1 cellular context compared by ENCODE assay signal in the genomic region with DNA sequence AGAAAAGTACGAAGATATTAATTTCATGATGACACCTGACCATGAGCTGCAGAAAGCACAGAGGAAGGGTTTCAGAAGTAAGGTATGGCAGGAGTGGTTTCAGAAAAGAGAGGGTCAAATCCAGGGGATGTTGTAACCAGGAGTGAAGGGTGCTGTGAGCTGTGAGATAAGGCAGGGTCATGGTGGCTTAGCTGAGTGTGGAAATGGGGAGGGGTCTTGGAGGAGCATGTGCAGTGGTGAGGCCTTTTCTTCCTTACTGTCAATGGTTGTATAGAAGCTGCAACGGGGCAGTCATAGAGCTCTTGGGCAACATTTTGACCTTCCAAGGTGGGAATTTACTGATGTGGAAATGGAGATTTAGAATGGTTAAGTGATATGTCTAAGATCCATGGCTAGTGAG.
TF ChIP-seq lines count a peak whose summit lies in the region.

No MANE protein-coding gene starts in this region.

TF ChIP-seq in GM12878, 131 proteins besides CTCF, POLR2A, EP300 and RAD21:
- TF ChIP-seq, protein P1, sequence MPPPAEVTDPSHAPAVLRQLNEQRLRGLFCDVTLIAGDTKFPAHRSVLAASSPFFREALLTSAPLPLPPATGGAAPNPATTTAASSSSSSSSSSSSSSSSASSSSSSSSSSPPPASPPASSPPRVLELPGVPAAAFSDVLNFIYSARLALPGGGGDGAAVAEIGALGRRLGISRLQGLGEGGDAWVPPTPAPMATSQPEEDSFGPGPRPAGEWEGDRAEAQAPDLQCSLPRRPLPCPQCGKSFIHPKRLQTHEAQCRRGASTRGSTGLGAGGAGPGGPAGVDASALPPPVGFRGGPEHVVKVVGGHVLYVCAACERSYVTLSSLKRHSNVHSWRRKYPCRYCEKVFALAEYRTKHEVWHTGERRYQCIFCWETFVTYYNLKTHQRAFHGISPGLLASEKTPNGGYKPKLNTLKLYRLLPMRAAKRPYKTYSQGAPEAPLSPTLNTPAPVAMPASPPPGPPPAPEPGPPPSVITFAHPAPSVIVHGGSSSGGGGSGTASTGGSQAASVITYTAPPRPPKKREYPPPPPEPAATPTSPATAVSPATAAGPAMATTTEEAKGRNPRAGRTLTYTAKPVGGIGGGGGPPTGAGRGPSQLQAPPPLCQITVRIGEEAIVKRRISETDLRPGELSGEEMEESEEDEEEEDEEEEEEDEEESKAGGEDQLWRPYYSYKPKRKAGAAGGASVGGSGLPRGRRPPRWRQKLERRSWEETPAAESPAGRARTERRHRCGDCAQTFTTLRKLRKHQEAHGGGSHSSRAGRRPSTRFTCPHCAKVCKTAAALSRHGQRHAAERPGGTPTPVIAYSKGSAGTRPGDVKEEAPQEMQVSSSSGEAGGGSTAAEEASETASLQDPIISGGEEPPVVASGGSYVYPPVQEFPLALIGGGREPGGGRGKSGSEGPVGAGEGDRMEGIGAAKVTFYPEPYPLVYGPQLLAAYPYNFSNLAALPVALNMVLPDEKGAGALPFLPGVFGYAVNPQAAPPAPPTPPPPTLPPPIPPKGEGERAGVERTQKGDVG (CRISPR knock-in tag; IDR thresholded peaks at IDR 0.05): no peak
- TF ChIP-seq, protein P2, sequence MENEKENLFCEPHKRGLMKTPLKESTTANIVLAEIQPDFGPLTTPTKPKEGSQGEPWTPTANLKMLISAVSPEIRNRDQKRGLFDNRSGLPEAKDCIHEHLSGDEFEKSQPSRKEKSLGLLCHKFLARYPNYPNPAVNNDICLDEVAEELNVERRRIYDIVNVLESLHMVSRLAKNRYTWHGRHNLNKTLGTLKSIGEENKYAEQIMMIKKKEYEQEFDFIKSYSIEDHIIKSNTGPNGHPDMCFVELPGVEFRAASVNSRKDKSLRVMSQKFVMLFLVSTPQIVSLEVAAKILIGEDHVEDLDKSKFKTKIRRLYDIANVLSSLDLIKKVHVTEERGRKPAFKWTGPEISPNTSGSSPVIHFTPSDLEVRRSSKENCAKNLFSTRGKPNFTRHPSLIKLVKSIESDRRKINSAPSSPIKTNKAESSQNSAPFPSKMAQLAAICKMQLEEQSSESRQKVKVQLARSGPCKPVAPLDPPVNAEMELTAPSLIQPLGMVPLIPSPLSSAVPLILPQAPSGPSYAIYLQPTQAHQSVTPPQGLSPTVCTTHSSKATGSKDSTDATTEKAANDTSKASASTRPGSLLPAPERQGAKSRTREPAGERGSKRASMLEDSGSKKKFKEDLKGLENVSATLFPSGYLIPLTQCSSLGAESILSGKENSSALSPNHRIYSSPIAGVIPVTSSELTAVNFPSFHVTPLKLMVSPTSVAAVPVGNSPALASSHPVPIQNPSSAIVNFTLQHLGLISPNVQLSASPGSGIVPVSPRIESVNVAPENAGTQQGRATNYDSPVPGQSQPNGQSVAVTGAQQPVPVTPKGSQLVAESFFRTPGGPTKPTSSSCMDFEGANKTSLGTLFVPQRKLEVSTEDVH (IDR thresholded peaks at IDR 0.05; ENCODE audit: low read depth, partially characterized antibody): no peak
- TF ChIP-seq ASH2L (IDR thresholded peaks at IDR 0.05; ENCODE audit: borderline replicate concordance, low read depth) (no peak), SREBF1 (IDR thresholded peaks at IDR 0.05; ENCODE audit: low read length) (no peak), STAT1 (conservative IDR thresholded peaks at IDR 0.05) (no peak), FOS (IDR thresholded peaks at IDR 0.05; ENCODE audit: borderline replicate concordance, extremely low read depth, insufficient read length) (no peak), NFXL1 (IDR thresholded peaks at IDR 0.05; ENCODE audit: borderline replicate concordance) (no peak), ZNF24 (IDR thresholded peaks at IDR 0.05) (no peak), TAF1 (IDR thresholded peaks at IDR 0.05; ENCODE audit: borderline replicate concordance, low read depth, low read length) (no peak), MEF2A (IDR thresholded peaks at IDR 0.05; ENCODE audit: insufficient read depth, low read depth, low read length) (no peak)
- TF ChIP-seq, protein P3, sequence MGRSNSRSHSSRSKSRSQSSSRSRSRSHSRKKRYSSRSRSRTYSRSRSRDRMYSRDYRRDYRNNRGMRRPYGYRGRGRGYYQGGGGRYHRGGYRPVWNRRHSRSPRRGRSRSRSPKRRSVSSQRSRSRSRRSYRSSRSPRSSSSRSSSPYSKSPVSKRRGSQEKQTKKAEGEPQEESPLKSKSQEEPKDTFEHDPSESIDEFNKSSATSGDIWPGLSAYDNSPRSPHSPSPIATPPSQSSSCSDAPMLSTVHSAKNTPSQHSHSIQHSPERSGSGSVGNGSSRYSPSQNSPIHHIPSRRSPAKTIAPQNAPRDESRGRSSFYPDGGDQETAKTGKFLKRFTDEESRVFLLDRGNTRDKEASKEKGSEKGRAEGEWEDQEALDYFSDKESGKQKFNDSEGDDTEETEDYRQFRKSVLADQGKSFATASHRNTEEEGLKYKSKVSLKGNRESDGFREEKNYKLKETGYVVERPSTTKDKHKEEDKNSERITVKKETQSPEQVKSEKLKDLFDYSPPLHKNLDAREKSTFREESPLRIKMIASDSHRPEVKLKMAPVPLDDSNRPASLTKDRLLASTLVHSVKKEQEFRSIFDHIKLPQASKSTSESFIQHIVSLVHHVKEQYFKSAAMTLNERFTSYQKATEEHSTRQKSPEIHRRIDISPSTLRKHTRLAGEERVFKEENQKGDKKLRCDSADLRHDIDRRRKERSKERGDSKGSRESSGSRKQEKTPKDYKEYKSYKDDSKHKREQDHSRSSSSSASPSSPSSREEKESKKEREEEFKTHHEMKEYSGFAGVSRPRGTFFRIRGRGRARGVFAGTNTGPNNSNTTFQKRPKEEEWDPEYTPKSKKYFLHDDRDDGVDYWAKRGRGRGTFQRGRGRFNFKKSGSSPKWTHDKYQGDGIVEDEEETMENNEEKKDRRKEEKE (IDR thresholded peaks at IDR 0.05): no peak
- TF ChIP-seq, protein P4, sequence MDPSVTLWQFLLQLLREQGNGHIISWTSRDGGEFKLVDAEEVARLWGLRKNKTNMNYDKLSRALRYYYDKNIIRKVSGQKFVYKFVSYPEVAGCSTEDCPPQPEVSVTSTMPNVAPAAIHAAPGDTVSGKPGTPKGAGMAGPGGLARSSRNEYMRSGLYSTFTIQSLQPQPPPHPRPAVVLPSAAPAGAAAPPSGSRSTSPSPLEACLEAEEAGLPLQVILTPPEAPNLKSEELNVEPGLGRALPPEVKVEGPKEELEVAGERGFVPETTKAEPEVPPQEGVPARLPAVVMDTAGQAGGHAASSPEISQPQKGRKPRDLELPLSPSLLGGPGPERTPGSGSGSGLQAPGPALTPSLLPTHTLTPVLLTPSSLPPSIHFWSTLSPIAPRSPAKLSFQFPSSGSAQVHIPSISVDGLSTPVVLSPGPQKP (IDR thresholded peaks at IDR 0.05; ENCODE audit: low read depth, low read length): no peak
- TF ChIP-seq, protein P5, sequence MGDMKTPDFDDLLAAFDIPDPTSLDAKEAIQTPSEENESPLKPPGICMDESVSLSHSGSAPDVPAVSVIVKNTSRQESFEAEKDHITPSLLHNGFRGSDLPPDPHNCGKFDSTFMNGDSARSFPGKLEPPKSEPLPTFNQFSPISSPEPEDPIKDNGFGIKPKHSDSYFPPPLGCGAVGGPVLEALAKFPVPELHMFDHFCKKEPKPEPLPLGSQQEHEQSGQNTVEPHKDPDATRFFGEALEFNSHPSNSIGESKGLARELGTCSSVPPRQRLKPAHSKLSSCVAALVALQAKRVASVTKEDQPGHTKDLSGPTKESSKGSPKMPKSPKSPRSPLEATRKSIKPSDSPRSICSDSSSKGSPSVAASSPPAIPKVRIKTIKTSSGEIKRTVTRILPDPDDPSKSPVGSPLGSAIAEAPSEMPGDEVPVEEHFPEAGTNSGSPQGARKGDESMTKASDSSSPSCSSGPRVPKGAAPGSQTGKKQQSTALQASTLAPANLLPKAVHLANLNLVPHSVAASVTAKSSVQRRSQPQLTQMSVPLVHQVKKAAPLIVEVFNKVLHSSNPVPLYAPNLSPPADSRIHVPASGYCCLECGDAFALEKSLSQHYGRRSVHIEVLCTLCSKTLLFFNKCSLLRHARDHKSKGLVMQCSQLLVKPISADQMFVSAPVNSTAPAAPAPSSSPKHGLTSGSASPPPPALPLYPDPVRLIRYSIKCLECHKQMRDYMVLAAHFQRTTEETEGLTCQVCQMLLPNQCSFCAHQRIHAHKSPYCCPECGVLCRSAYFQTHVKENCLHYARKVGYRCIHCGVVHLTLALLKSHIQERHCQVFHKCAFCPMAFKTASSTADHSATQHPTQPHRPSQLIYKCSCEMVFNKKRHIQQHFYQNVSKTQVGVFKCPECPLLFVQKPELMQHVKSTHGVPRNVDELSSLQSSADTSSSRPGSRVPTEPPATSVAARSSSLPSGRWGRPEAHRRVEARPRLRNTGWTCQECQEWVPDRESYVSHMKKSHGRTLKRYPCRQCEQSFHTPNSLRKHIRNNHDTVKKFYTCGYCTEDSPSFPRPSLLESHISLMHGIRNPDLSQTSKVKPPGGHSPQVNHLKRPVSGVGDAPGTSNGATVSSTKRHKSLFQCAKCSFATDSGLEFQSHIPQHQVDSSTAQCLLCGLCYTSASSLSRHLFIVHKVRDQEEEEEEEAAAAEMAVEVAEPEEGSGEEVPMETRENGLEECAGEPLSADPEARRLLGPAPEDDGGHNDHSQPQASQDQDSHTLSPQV (IDR thresholded peaks at IDR 0.05): no peak
- TF ChIP-seq, protein P6, sequence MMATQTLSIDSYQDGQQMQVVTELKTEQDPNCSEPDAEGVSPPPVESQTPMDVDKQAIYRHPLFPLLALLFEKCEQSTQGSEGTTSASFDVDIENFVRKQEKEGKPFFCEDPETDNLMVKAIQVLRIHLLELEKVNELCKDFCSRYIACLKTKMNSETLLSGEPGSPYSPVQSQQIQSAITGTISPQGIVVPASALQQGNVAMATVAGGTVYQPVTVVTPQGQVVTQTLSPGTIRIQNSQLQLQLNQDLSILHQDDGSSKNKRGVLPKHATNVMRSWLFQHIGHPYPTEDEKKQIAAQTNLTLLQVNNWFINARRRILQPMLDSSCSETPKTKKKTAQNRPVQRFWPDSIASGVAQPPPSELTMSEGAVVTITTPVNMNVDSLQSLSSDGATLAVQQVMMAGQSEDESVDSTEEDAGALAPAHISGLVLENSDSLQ (IDR thresholded peaks at IDR 0.05): no peak
- TF ChIP-seq, protein P7, sequence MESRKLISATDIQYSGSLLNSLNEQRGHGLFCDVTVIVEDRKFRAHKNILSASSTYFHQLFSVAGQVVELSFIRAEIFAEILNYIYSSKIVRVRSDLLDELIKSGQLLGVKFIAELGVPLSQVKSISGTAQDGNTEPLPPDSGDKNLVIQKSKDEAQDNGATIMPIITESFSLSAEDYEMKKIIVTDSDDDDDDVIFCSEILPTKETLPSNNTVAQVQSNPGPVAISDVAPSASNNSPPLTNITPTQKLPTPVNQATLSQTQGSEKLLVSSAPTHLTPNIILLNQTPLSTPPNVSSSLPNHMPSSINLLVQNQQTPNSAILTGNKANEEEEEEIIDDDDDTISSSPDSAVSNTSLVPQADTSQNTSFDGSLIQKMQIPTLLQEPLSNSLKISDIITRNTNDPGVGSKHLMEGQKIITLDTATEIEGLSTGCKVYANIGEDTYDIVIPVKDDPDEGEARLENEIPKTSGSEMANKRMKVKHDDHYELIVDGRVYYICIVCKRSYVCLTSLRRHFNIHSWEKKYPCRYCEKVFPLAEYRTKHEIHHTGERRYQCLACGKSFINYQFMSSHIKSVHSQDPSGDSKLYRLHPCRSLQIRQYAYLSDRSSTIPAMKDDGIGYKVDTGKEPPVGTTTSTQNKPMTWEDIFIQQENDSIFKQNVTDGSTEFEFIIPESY (IDR thresholded peaks at IDR 0.05): no peak
- TF ChIP-seq, protein P8, sequence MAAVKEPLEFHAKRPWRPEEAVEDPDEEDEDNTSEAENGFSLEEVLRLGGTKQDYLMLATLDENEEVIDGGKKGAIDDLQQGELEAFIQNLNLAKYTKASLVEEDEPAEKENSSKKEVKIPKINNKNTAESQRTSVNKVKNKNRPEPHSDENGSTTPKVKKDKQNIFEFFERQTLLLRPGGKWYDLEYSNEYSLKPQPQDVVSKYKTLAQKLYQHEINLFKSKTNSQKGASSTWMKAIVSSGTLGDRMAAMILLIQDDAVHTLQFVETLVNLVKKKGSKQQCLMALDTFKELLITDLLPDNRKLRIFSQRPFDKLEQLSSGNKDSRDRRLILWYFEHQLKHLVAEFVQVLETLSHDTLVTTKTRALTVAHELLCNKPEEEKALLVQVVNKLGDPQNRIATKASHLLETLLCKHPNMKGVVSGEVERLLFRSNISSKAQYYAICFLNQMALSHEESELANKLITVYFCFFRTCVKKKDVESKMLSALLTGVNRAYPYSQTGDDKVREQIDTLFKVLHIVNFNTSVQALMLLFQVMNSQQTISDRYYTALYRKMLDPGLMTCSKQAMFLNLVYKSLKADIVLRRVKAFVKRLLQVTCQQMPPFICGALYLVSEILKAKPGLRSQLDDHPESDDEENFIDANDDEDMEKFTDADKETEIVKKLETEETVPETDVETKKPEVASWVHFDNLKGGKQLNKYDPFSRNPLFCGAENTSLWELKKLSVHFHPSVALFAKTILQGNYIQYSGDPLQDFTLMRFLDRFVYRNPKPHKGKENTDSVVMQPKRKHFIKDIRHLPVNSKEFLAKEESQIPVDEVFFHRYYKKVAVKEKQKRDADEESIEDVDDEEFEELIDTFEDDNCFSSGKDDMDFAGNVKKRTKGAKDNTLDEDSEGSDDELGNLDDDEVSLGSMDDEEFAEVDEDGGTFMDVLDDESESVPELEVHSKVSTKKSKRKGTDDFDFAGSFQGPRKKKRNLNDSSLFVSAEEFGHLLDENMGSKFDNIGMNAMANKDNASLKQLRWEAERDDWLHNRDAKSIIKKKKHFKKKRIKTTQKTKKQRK (IDR thresholded peaks at IDR 0.05; ENCODE audit: low read depth, low read length): no peak
- TF ChIP-seq, protein P9, sequence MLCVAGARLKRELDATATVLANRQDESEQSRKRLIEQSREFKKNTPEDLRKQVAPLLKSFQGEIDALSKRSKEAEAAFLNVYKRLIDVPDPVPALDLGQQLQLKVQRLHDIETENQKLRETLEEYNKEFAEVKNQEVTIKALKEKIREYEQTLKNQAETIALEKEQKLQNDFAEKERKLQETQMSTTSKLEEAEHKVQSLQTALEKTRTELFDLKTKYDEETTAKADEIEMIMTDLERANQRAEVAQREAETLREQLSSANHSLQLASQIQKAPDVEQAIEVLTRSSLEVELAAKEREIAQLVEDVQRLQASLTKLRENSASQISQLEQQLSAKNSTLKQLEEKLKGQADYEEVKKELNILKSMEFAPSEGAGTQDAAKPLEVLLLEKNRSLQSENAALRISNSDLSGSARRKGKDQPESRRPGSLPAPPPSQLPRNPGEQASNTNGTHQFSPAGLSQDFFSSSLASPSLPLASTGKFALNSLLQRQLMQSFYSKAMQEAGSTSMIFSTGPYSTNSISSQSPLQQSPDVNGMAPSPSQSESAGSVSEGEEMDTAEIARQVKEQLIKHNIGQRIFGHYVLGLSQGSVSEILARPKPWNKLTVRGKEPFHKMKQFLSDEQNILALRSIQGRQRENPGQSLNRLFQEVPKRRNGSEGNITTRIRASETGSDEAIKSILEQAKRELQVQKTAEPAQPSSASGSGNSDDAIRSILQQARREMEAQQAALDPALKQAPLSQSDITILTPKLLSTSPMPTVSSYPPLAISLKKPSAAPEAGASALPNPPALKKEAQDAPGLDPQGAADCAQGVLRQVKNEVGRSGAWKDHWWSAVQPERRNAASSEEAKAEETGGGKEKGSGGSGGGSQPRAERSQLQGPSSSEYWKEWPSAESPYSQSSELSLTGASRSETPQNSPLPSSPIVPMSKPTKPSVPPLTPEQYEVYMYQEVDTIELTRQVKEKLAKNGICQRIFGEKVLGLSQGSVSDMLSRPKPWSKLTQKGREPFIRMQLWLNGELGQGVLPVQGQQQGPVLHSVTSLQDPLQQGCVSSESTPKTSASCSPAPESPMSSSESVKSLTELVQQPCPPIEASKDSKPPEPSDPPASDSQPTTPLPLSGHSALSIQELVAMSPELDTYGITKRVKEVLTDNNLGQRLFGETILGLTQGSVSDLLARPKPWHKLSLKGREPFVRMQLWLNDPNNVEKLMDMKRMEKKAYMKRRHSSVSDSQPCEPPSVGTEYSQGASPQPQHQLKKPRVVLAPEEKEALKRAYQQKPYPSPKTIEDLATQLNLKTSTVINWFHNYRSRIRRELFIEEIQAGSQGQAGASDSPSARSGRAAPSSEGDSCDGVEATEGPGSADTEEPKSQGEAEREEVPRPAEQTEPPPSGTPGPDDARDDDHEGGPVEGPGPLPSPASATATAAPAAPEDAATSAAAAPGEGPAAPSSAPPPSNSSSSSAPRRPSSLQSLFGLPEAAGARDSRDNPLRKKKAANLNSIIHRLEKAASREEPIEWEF (IDR thresholded peaks at IDR 0.05; ENCODE audit: insufficient replicate concordance, low read depth, low read length): no peak
TF ChIP-seq in GM12878: peak in this region for 0.
